1 cellular context compared by ENCODE assay signal in genomic region chr7:19390795-19391194, GRCh38.
TF ChIP-seq lines count a peak whose summit lies in the region.

No MANE protein-coding gene starts in this region.

TF ChIP-seq in GM23338, 12 proteins besides CTCF, POLR2A, EP300 and RAD21 (continued from another document):
- TF ChIP-seq ZNF462 (CRISPR knock-in tag; IDR thresholded peaks at IDR 0.05) (no peak), EZH2phosphoT487 (IDR thresholded peaks at IDR 0.05; ENCODE audit: unreplicated experiment) (no peak), ZNF114 (CRISPR knock-in tag; IDR thresholded peaks at IDR 0.05) (no peak), JUNB (IDR thresholded peaks at IDR 0.05; ENCODE audit: unreplicated experiment) (no peak), ETS1 (IDR thresholded peaks at IDR 0.05) (no peak), STAT1 (IDR thresholded peaks at IDR 0.05; ENCODE audit: unreplicated experiment) (no peak), REST (IDR thresholded peaks at IDR 0.05; ENCODE audit: unreplicated experiment) (no peak)
